In the genomic region with DNA sequence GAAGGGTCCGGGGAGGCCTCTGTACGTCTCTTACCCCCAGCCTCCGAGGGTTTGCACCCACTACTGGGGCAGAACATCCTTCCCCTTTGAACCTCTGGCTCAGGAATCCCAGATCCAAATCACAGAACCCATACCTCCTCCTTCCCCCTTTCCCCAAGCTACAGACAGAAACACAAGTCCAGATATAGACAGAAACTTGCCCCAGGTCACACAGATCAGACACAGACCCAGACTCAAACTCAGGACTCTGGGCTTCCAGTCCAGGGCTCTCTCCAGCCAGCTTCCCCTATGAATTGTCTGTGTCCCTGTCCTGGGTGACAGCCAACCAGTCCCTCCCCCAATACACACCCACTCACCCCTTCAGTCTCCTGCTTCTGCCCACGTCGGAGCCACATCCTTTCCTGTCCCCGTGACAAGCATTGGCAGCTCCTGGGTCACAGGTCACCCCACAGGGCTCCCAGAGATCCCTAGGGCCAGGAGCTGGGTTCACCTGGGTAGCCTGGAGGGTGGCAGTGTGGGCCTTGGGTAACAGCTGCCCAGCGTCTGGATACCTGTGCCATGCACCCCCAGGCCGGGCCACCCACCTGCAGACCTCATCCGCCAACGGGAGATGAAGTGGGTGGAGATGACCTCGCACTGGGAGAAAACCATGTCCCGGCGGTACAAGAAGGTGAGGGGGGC, we compare ENCODE assay signal across 9 cellular contexts. TPM values are rescaled to one million over a fixed set of nuclear protein-coding genes. Genes with fewer than 3 reads are reported as not detected.
DNase-seq lines count a peak whose midpoint lies in the region; ATAC-seq, FAIRE-seq and TF ChIP-seq lines count a peak whose summit lies in the region.
"Had no signal": no experiment of that assay in that cellular context is flagged by ENCODE, and none has a peak within 500 bp of the region (broad histone marks: within the 10 kb centered on the region; RNA-seq: fewer than 3 reads in every experiment).

No MANE protein-coding gene starts in this region.

- no peak for TF ChIP-seq POLR2A in GM12878 (IDR thresholded peaks at IDR 0.05; ENCODE audit: low read depth, low read length)

- H3K4me3 Mint-ChIP-seq in CD8-positive, alpha-beta T cell = peak overlapping the region; percentile 95
- H3K4me3 Mint-ChIP-seq in mesothelial cell of epicardium = no peak overlapping the region

- no peaks in the 10 kb centered on the region; the same call in 1 of the 2 replicates for H4K20me1 ChIP-seq in GM12878 (ENCODE audit: control insufficient read depth, insufficient read depth)
- peaks cover 13% of the 10 kb centered on the region for H4K20me1 ChIP-seq in osteoblast (ENCODE audit: insufficient read depth, low read length)

- intact Hi-C loops in CD8-positive, alpha-beta T cell (cut with DNase I, micrococcal nuclease) = loop anchor here in 1 of 2 experiments (1.0 to 10.0 kb wide), 3 partner anchors 13 to 1090 kb away; partner anchors contain the start of genes CD248 and NDUFV1
- intact Hi-C loops in GM12878 (cut with micrococcal nuclease; ENCODE audit: unreplicated experiment) = loop anchor here (5.0 kb wide), 1 partner anchor 33 kb away; the partner anchor contains the start of gene PTPRCAP

- SMC1A ChIA-PET in GM12878 (lab: Charles Lee; ENCODE audit: uncharacterized antibody, unreplicated experiment) = interaction anchor here (0.8 to 5.7 kb wide), 9 partner anchors 9 to 84 kb away, joined by 3 to 46 read pairs (median 6); partner anchors contain the start of genes AIP, PTPRCAP, RPS6KB2 and TMEM134

- no peaks in the 10 kb centered on the region for H3K27me3 ChIP-seq in CD8-positive, alpha-beta T cell (ENCODE audit: insufficient read depth, low read length)
- peaks cover 34% of the 10 kb centered on the region for H3K27me3 ChIP-seq in NT2/D1 (ENCODE audit: insufficient read depth, insufficient read length)
- H3K27me3 ChIP-seq in GM12878 (replicated peaks in 1 of 2; ENCODE audit: control insufficient read depth in 2 of 2, insufficient read depth in 2 of 2, low read length in 1 of 2) = no peaks in the 10 kb centered on the region
- peaks cover 20% of the 10 kb centered on the region for H3K27me3 ChIP-seq in osteoblast (ENCODE audit: insufficient read depth, low read length)

- peak overlapping the region; percentile 75 for H3K27ac ChIP-seq in CD8-positive, alpha-beta T cell (ENCODE audit: low read depth, low read length)
- H3K27ac ChIP-seq in GM12878 (ENCODE audit: control insufficient read depth, insufficient read depth) (peak overlapping the region; percentile 99), osteoblast (ENCODE audit: low read depth, low read length) (no peak overlapping the region)

- no peak for TF ChIP-seq RAD21 in GM12878 (IDR thresholded peaks at IDR 0.05; ENCODE audit: insufficient read depth, low read depth, low read length)

- CTCF ChIA-PET in CD8-positive, alpha-beta T cell (lab: Charles Lee) = interaction anchor here (1.0 to 6.4 kb wide), 12 partner anchors 8 to 102 kb away, joined by 3 to 62 read pairs (median 7); partner anchors contain the start of genes POLD4, PTPRCAP, RAD9A and RPS6KB2
- CTCF ChIA-PET in GM12878 (lab: Yijun Ruan, JAX) = interaction anchor here (0.6 to 5.0 kb wide), 12 partner anchors 9 to 255 kb away, joined by 3 to 53 read pairs (median 5); partner anchors contain the start of genes AIP, CORO1B, PITPNM1 and PTPRCAP

- no peak for ATAC-seq in CD8-positive, alpha-beta T cell
- no peak for ATAC-seq in GM12878

- peak overlapping the region; percentile 66 for H3K4me3 ChIP-seq in CD8-positive, alpha-beta T cell (ENCODE audit: low read depth, low read length)
- H3K4me3 ChIP-seq in NT2/D1 (ENCODE audit: insufficient read length, low read depth) (no peak overlapping the region), GM12878 (peak overlapping the region; percentile 82), osteoblast (ENCODE audit: insufficient read depth, low read length) (no peak overlapping the region)

- peak in 5 of 7 experiments; percentile 45 to 75 (median 67) for DNase-seq in CD8-positive, alpha-beta T cell
- DNase-seq in NT2/D1 (ENCODE audit: low read depth, low spot score) (no peak), GM12878 (ENCODE audit: low read depth, low spot score) (no peak), osteoblast (ENCODE audit: insufficient read length, low spot score, missing footprints) (peak; percentile 92), mesothelial cell of epicardium (ENCODE audit: low spot score in 2 of 2, unreplicated experiment in 2 of 2) (no peak), NCI-H446 treated with DMSO at 0.1 percent for 48 hours (lab: John Stamatoyannopoulos, UW) (no peak), NCI-H1417 (lab: John Stamatoyannopoulos, UW) (no peak), DMS53 (lab: John Stamatoyannopoulos, UW) (no peak)

- no peak for TF ChIP-seq CTCF in CD8-positive, alpha-beta T cell (IDR thresholded peaks at IDR 0.05)
- no peak for TF ChIP-seq CTCF in GM12878 (IDR thresholded peaks at IDR 0.05 in 2 of 3, conservative IDR thresholded peaks at IDR 0.05 in 1 of 3; ENCODE audit: control insufficient read depth in 2 of 3, extremely low read depth in 1 of 3, insufficient read depth in 1 of 3, low read depth in 3 of 3, low read length in 3 of 3)
- no peak for TF ChIP-seq CTCF in osteoblast (IDR thresholded peaks at IDR 0.05; ENCODE audit: extremely low read depth, low read depth, low read length)
- no peak for TF ChIP-seq CTCF in mesothelial cell of epicardium (IDR thresholded peaks at IDR 0.05; ENCODE audit: unreplicated experiment)

- H3K36me3 ChIP-seq in CD8-positive, alpha-beta T cell (ENCODE audit: insufficient read depth, low read length) = peaks cover 13% of the 10 kb centered on the region
- H3K36me3 ChIP-seq in NT2/D1 (ENCODE audit: insufficient read depth, insufficient read length, low read length) = peaks cover 10% of the 10 kb centered on the region
- peaks cover 0 to 6% of the 10 kb centered on the region in 2 experiments; a peak in 2 of 4 replicates for H3K36me3 ChIP-seq in GM12878 (ENCODE audit: control insufficient read depth in 2 of 2, insufficient read depth in 2 of 2, low read length in 1 of 2)
- peaks cover 7% of the 10 kb centered on the region for H3K36me3 ChIP-seq in osteoblast (ENCODE audit: insufficient read depth, low read length)

- H3K9me3 Mint-ChIP-seq in CD8-positive, alpha-beta T cell = no peaks in the 10 kb centered on the region
- no peaks in the 10 kb centered on the region for H3K9me3 Mint-ChIP-seq in mesothelial cell of epicardium

- H3K4me2 ChIP-seq in GM12878 (ENCODE audit: control insufficient read depth, insufficient read depth) (peak overlapping the region; percentile 69), osteoblast (ENCODE audit: insufficient read depth, low read length) (no peak overlapping the region)

- H3K27me3 Mint-ChIP-seq in CD8-positive, alpha-beta T cell (ENCODE audit: low read depth) = no peaks in the 10 kb centered on the region
- H3K27me3 Mint-ChIP-seq in mesothelial cell of epicardium (ENCODE audit: low read depth) = peaks cover 10% of the 10 kb centered on the region

- H3K27ac Mint-ChIP-seq in CD8-positive, alpha-beta T cell = peak overlapping the region; percentile 90
- H3K27ac Mint-ChIP-seq in mesothelial cell of epicardium = no peak overlapping the region

- H3K4me1 ChIP-seq in CD8-positive, alpha-beta T cell (ENCODE audit: insufficient read depth, low read length) = peaks cover 75% of the 10 kb centered on the region
- H3K4me1 ChIP-seq in NT2/D1 (ENCODE audit: insufficient read depth, insufficient read length) = peaks cover 32% of the 10 kb centered on the region
- H3K4me1 ChIP-seq in GM12878 (ENCODE audit: control insufficient read depth, insufficient read depth, low read length) = peaks cover 70% of the 10 kb centered on the region
- peaks cover 17% of the 10 kb centered on the region for H3K4me1 ChIP-seq in osteoblast (ENCODE audit: insufficient read depth, low read length)

- POLR2A ChIA-PET in CD8-positive, alpha-beta T cell (lab: Charles Lee) = interaction anchor here (0.6 to 8.8 kb wide), 16 partner anchors 8 to 127 kb away, joined by 3 to 275 read pairs (median 6); partner anchors contain the start of genes AIP, CARNS1, CLCF1 and CORO1B
- POLR2A ChIA-PET in GM12878 (lab: Charles Lee) = interaction anchor here (0.6 to 7.3 kb wide), 19 partner anchors 8 to 184 kb away, joined by 3 to 112 read pairs (median 13); partner anchors contain the start of genes AIP, PITPNM1, POLD4 and PTPRCAP

- BruUV-seq in GM12878 (replicated peaks; lab: Mats Ljungman, UMichigan) = no TSS peak

- peaks cover 70% of the 10 kb centered on the region for H3K4me1 Mint-ChIP-seq in CD8-positive, alpha-beta T cell (ENCODE audit: low read depth)
- peaks cover 17% of the 10 kb centered on the region for H3K4me1 Mint-ChIP-seq in mesothelial cell of epicardium

- peaks cover 49% of the 10 kb centered on the region for H3K79me2 ChIP-seq in GM12878 (ENCODE audit: control insufficient read depth, insufficient read depth, low read length)
- H3K79me2 ChIP-seq in osteoblast (ENCODE audit: insufficient read depth, low read length) = peaks cover 16% of the 10 kb centered on the region

- H3K9me3 ChIP-seq in CD8-positive, alpha-beta T cell (ENCODE audit: low read length) = no peaks in the 10 kb centered on the region
- no peaks in the 10 kb centered on the region for H3K9me3 ChIP-seq in NT2/D1 (ENCODE audit: insufficient read depth, low read length)
- H3K9me3 ChIP-seq in GM12878 (replicated peaks; ENCODE audit: control insufficient read depth, insufficient read depth, low read length) = no peaks in the 10 kb centered on the region; the same call in 2 of the 3 replicates
- H3K9me3 ChIP-seq in osteoblast (ENCODE audit: low read depth, low read length) = no peaks in the 10 kb centered on the region

- peak overlapping the region; percentile 23 for H3K9ac ChIP-seq in NT2/D1 (ENCODE audit: insufficient read length, low read depth)
- peak overlapping the region; percentile 91 for H3K9ac ChIP-seq in GM12878 (ENCODE audit: control insufficient read depth, insufficient read depth, low read length)

- no peak for TF ChIP-seq EP300 in GM12878 (IDR thresholded peaks at IDR 0.05; ENCODE audit: borderline replicate concordance in 1 of 2, control insufficient read depth in 1 of 2, low read depth in 2 of 2, low read length in 2 of 2)

- no peak for FAIRE-seq in GM12878 (lab: Jason Lieb, UNC)

- RAD21 ChIA-PET in GM12878 (lab: Charles Lee; ENCODE audit: unreplicated experiment) = interaction anchor here (1.1 to 6.4 kb wide), 11 partner anchors 24 to 103 kb away, joined by 4 to 112 read pairs (median 4); partner anchors contain the start of genes AIP, CDK2AP2, PITPNM1 and PTPRCAP

- H2AFZ ChIP-seq in GM12878 (ENCODE audit: control insufficient read depth, low read depth, low read length) = no peak overlapping the region
- H2AFZ ChIP-seq in osteoblast (ENCODE audit: low read length) = no peak overlapping the region

- in situ Hi-C loops in GM12878 (cut with MboI) = no loop called here

- peaks cover 52% of the 10 kb centered on the region for H3K36me3 Mint-ChIP-seq in CD8-positive, alpha-beta T cell
- H3K36me3 Mint-ChIP-seq in mesothelial cell of epicardium = no peaks in the 10 kb centered on the region

- WGBS in GM12878 (ENCODE audit: insufficient coverage, insufficient replicate concordance, low lambda C conversion rate, missing lambda C conversion rate) = 3% methylated on average over 13 of the region's 13 CpGs

RNA-seq across cellular contexts. Expression of gene TBC1D10C, which starts 0.8 kb away (rescaled TPM):
- 100 to 1,000 TPM; 197 to 201 TPM for total RNA-seq in CD8-positive, alpha-beta T cell
- 59.5 and 60.3 TPM in 2 replicates for total RNA-seq in GM12878 (2013; cell fraction: nucleolus; rRNA removed)
- 52.0 and 60.0 TPM in 2 replicates for total RNA-seq in GM12878 (2014; rRNA removed)
- 18.4 and 19.5 TPM in 2 replicates for total RNA-seq in GM12878 (2014; rRNA removed; fragmentation: Illumina TruSeq; extraction: Trizol)
- total RNA-seq in GM12878 (2021) = 77.4 and 80.7 TPM in 2 replicates
- polyA plus RNA-seq in GM12878 (2011; ENCODE audit: low read depth) = 12.8 TPM
- polyA plus RNA-seq in GM12878 (2011; rRNA removed) = 9.6 and 15.4 TPM in 2 replicates
- 27.2 and 41.2 TPM in 2 replicates for polyA plus RNA-seq in GM12878 (2011; cell fraction: cytosol; rRNA removed)
- 200 and 210 TPM in 2 replicates for polyA plus RNA-seq in GM12878 (2011; cell fraction: nucleus; rRNA removed)
- polyA plus RNA-seq in GM12878 (2012) = 48.1 and 51.7 TPM in 2 replicates
- 3.4 and 13.5 TPM in 2 replicates for polyA plus RNA-seq in GM12878 (2014; fragmentation: Illumina TruSeq; extraction: Trizol)
- 1 to 10 TPM; 1.1 to 6.6 TPM for polyA plus RNA-seq in GM12878 (2014; fragmentation: Nextera tagmentation; extraction: Ambion mirVana)
- polyA plus RNA-seq in GM12878 (2014; rRNA removed) = 83.4 and 85.3 TPM in 2 replicates
- polyA plus RNA-seq in GM12878 (2016; fragmentation: Nextera tagmentation; extraction: Ambion mirVana) = 10 to 100 TPM; 61.8 to 73.3 TPM
- polyA minus RNA-seq in GM12878 (2011; rRNA and poly(A)+ RNA removed) = 8.1 and 20.2 TPM in 2 replicates
- polyA minus RNA-seq in GM12878 (2011; cell fraction: cytosol; rRNA and poly(A)+ RNA removed) = 9.6 and 12.3 TPM in 2 replicates
- polyA minus RNA-seq in GM12878 (2011; cell fraction: nucleus; rRNA and poly(A)+ RNA removed) = 26.1 and 33.3 TPM in 2 replicates
- not detected in 2 replicates for total RNA-seq in osteoblast
- total RNA-seq in mesothelial cell of epicardium = 0.41 to 0.82 TPM (median 0.74 TPM) in 3 replicates
- total RNA-seq: myocyte had no signal

RNA-seq across cellular contexts. Expression of gene PPP1CA, which starts 3.0 kb away (rescaled TPM):
- total RNA-seq in CD8-positive, alpha-beta T cell = 10 to 100 TPM; 40.5 to 42.2 TPM
- 38.1 and 44.1 TPM in 2 replicates for total RNA-seq in GM12878 (2013; cell fraction: nucleolus; rRNA removed)
- total RNA-seq in GM12878 (2014; rRNA removed) = 342 and 371 TPM in 2 replicates
- 170 and 176 TPM in 2 replicates for total RNA-seq in GM12878 (2014; rRNA removed; fragmentation: Illumina TruSeq; extraction: Trizol)
- total RNA-seq in GM12878 (2021) = 265 and 269 TPM in 2 replicates
- polyA plus RNA-seq in GM12878 (2011; ENCODE audit: low read depth) = 75.3 TPM
- polyA plus RNA-seq in GM12878 (2011; rRNA removed) = 86.0 and 211 TPM in 2 replicates
- 440 and 506 TPM in 2 replicates for polyA plus RNA-seq in GM12878 (2011; cell fraction: cytosol; rRNA removed)
- polyA plus RNA-seq in GM12878 (2011; cell fraction: nucleus; rRNA removed) = 220 and 242 TPM in 2 replicates
- polyA plus RNA-seq in GM12878 (2012) = 174 and 181 TPM in 2 replicates
- 128 and 202 TPM in 2 replicates for polyA plus RNA-seq in GM12878 (2014; fragmentation: Illumina TruSeq; extraction: Trizol)
- 10 to 100 TPM; 26.4 to 41.7 TPM for polyA plus RNA-seq in GM12878 (2014; fragmentation: Nextera tagmentation; extraction: Ambion mirVana)
- polyA plus RNA-seq in GM12878 (2014; rRNA removed) = 306 and 326 TPM in 2 replicates
- 100 to 1,000 TPM; 417 to 458 TPM for polyA plus RNA-seq in GM12878 (2016; fragmentation: Nextera tagmentation; extraction: Ambion mirVana)
- polyA minus RNA-seq in GM12878 (2011; rRNA and poly(A)+ RNA removed) = 121 and 204 TPM in 2 replicates
- 83.8 and 94.6 TPM in 2 replicates for polyA minus RNA-seq in GM12878 (2011; cell fraction: cytosol; rRNA and poly(A)+ RNA removed)
- 49.0 and 75.9 TPM in 2 replicates for polyA minus RNA-seq in GM12878 (2011; cell fraction: nucleus; rRNA and poly(A)+ RNA removed)
- total RNA-seq in osteoblast = 161 and 169 TPM in 2 replicates
- 103 to 107 TPM (median 103 TPM) in 3 replicates for total RNA-seq in mesothelial cell of epicardium

RNA-seq across cellular contexts. Expression of gene CARNS1, which starts 10.8 kb away (rescaled TPM):
- 10 to 100 TPM; 11.2 to 12.1 TPM for total RNA-seq in CD8-positive, alpha-beta T cell
- total RNA-seq in GM12878 (2013; cell fraction: nucleolus; rRNA removed) = 0.15 and 0.22 TPM in 2 replicates
- total RNA-seq in GM12878 (2014; rRNA removed) (0.11 TPM in 2 replicates), GM12878 (2014; rRNA removed; fragmentation: Illumina TruSeq; extraction: Trizol) (0.04 TPM in 1 of 2 replicates, not detected in the other), GM12878 (2021) (0.10 and 0.19 TPM in 2 replicates), osteoblast (under 0.01 TPM in 2 replicates), mesothelial cell of epicardium (19.5 to 24.6 TPM (median 21.1 TPM) in 3 replicates)
- polyA plus RNA-seq in GM12878 (2011; ENCODE audit: low read depth) = 0.18 TPM
- polyA plus RNA-seq in GM12878 (2011; rRNA removed) (not detected in 2 replicates), GM12878 (2014; fragmentation: Illumina TruSeq; extraction: Trizol) (0.10 TPM in 1 of 2 replicates, not detected in the other), GM12878 (2014; fragmentation: Nextera tagmentation; extraction: Ambion mirVana) (under 1 TPM in 1 of 2 experiments, not detected in 1; 0.02 TPM), GM12878 (2014; rRNA removed) (0.14 and 0.25 TPM in 2 replicates), GM12878 (2016; fragmentation: Nextera tagmentation; extraction: Ambion mirVana) (under 1 TPM in 1 of 2 experiments, not detected in 1; 0.09 TPM)
- 0.01 TPM in 1 of 2 replicates, not detected in the other for polyA plus RNA-seq in GM12878 (2011; cell fraction: cytosol; rRNA removed)
- 0.07 and 0.13 TPM in 2 replicates for polyA plus RNA-seq in GM12878 (2011; cell fraction: nucleus; rRNA removed)
- polyA plus RNA-seq in GM12878 (2012) = 0.27 and 0.31 TPM in 2 replicates
- polyA minus RNA-seq in GM12878 (2011; rRNA and poly(A)+ RNA removed) = not detected in 2 replicates
- not detected in 2 replicates for polyA minus RNA-seq in GM12878 (2011; cell fraction: cytosol; rRNA and poly(A)+ RNA removed)
- polyA minus RNA-seq in GM12878 (2011; cell fraction: nucleus; rRNA and poly(A)+ RNA removed) = 0.12 TPM in 1 of 2 replicates, not detected in the other

RNA-seq across cellular contexts. Expression of gene RAD9A, which starts 12.9 kb away (rescaled TPM):
- 10 to 100 TPM; 13.7 to 14.1 TPM for total RNA-seq in CD8-positive, alpha-beta T cell
- total RNA-seq in GM12878 (2013; cell fraction: nucleolus; rRNA removed) = 30.1 and 32.3 TPM in 2 replicates
- 21.0 and 21.9 TPM in 2 replicates for total RNA-seq in GM12878 (2014; rRNA removed)
- 8.2 TPM in 2 replicates for total RNA-seq in GM12878 (2014; rRNA removed; fragmentation: Illumina TruSeq; extraction: Trizol)
- total RNA-seq in GM12878 (2021) = 29.5 and 32.7 TPM in 2 replicates
- 12.9 TPM for polyA plus RNA-seq in GM12878 (2011; ENCODE audit: low read depth)
- polyA plus RNA-seq in GM12878 (2011; rRNA removed) = 9.6 and 18.6 TPM in 2 replicates
- polyA plus RNA-seq in GM12878 (2011; cell fraction: cytosol; rRNA removed) = 31.8 and 50.4 TPM in 2 replicates
- 114 and 143 TPM in 2 replicates for polyA plus RNA-seq in GM12878 (2011; cell fraction: nucleus; rRNA removed)
- polyA plus RNA-seq in GM12878 (2012) = 21.3 and 26.9 TPM in 2 replicates
- polyA plus RNA-seq in GM12878 (2014; fragmentation: Illumina TruSeq; extraction: Trizol) = 5.8 and 15.6 TPM in 2 replicates
- 1 to 10 TPM; 1.1 to 3.6 TPM for polyA plus RNA-seq in GM12878 (2014; fragmentation: Nextera tagmentation; extraction: Ambion mirVana)
- 36.2 and 37.6 TPM in 2 replicates for polyA plus RNA-seq in GM12878 (2014; rRNA removed)
- 10 to 100 TPM; 22.0 to 25.6 TPM for polyA plus RNA-seq in GM12878 (2016; fragmentation: Nextera tagmentation; extraction: Ambion mirVana)
- 7.2 and 11.3 TPM in 2 replicates for polyA minus RNA-seq in GM12878 (2011; rRNA and poly(A)+ RNA removed)
- polyA minus RNA-seq in GM12878 (2011; cell fraction: cytosol; rRNA and poly(A)+ RNA removed) = 4.8 and 10.5 TPM in 2 replicates
- 14.0 and 24.6 TPM in 2 replicates for polyA minus RNA-seq in GM12878 (2011; cell fraction: nucleus; rRNA and poly(A)+ RNA removed)
- total RNA-seq in osteoblast = 7.6 and 10.3 TPM in 2 replicates
- 44.7 to 48.8 TPM (median 48.7 TPM) in 3 replicates for total RNA-seq in mesothelial cell of epicardium

RNA-seq across cellular contexts. Expression of gene RPS6KB2, which starts 23.6 kb away (rescaled TPM):
- 10 to 100 TPM; 71.8 to 76.2 TPM for total RNA-seq in CD8-positive, alpha-beta T cell
- total RNA-seq in GM12878 (2013; cell fraction: nucleolus; rRNA removed) = 49.5 and 61.9 TPM in 2 replicates
- total RNA-seq in GM12878 (2014; rRNA removed) = 68.4 and 72.5 TPM in 2 replicates
- total RNA-seq in GM12878 (2014; rRNA removed; fragmentation: Illumina TruSeq; extraction: Trizol) = 36.6 and 41.8 TPM in 2 replicates
- total RNA-seq in GM12878 (2021) = 68.1 and 70.9 TPM in 2 replicates
- polyA plus RNA-seq in GM12878 (2011; ENCODE audit: low read depth) = 17.7 TPM
- polyA plus RNA-seq in GM12878 (2011; rRNA removed) = 36.8 and 48.7 TPM in 2 replicates
- polyA plus RNA-seq in GM12878 (2011; cell fraction: cytosol; rRNA removed) = 68.3 and 102 TPM in 2 replicates
- 177 and 183 TPM in 2 replicates for polyA plus RNA-seq in GM12878 (2011; cell fraction: nucleus; rRNA removed)
- 39.6 and 41.2 TPM in 2 replicates for polyA plus RNA-seq in GM12878 (2012)
- 15.7 and 41.1 TPM in 2 replicates for polyA plus RNA-seq in GM12878 (2014; fragmentation: Illumina TruSeq; extraction: Trizol)
- polyA plus RNA-seq in GM12878 (2014; fragmentation: Nextera tagmentation; extraction: Ambion mirVana) = 1 to 10 TPM in 1 of 2 experiments, under 1 TPM in 1; 0.39 to 2.3 TPM
- 88.3 and 99.8 TPM in 2 replicates for polyA plus RNA-seq in GM12878 (2014; rRNA removed)
- 100 to 1,000 TPM in 1 of 2 experiments, 10 to 100 TPM in 1; 95.4 to 101 TPM for polyA plus RNA-seq in GM12878 (2016; fragmentation: Nextera tagmentation; extraction: Ambion mirVana)
- polyA minus RNA-seq in GM12878 (2011; rRNA and poly(A)+ RNA removed) = 58.9 and 82.0 TPM in 2 replicates
- 22.7 and 32.3 TPM in 2 replicates for polyA minus RNA-seq in GM12878 (2011; cell fraction: cytosol; rRNA and poly(A)+ RNA removed)
- 51.4 and 86.0 TPM in 2 replicates for polyA minus RNA-seq in GM12878 (2011; cell fraction: nucleus; rRNA and poly(A)+ RNA removed)
- total RNA-seq in osteoblast = 33.9 and 36.9 TPM in 2 replicates
- 59.7 to 63.1 TPM (median 62.2 TPM) in 3 replicates for total RNA-seq in mesothelial cell of epicardium

Comparison
In these comparisons a context has a peak if more than half of its experiments do, and no peak if none do; other contexts are left out.
1. DNase-seq: peak in CD8-positive, alpha-beta T cell (5 of 7) and osteoblast (single experiment); none in NT2/D1 (single experiment), GM12878 (single experiment), mesothelial cell of epicardium (0 of 2), NCI-H446 treated with DMSO at 0.1 percent for 48 hours (single experiment), NCI-H1417 (0 of 3) and DMS53 (single experiment).
2. H3K4me3 ChIP-seq: peak in CD8-positive, alpha-beta T cell (single experiment) and GM12878 (single experiment); none in NT2/D1 (single experiment) and osteoblast (single experiment).
3. RNA of gene TBC1D10C, which starts 0.8 kb away (total RNA-seq): 197 to 201 TPM in CD8-positive, alpha-beta T cell and 18.4 to 80.7 TPM in GM12878; 0.41 to 0.82 TPM in mesothelial cell of epicardium and not detected in osteoblast; every median in the first group is over 10 times any median in the second.
4. RNA of gene CARNS1, which starts 10.8 kb away (total RNA-seq): 19.5 to 24.6 TPM in mesothelial cell of epicardium and 11.2 to 12.1 TPM in CD8-positive, alpha-beta T cell; 0.04 to 0.22 TPM in GM12878 and under 0.01 TPM in osteoblast; every median in the first group is over 10 times any median in the second.